Comparison of ENCODE assay signal across 8 cellular contexts in genomic region chr19:6362024-6362344, GRCh38. TPM values are rescaled to one million over a fixed set of nuclear protein-coding genes. Genes with fewer than 3 reads are reported as not detected.
A peak's percentile ranks its signal among the peaks of the same experiment; 100 is the strongest.
DNase-seq lines count a peak whose midpoint lies in the region; ATAC-seq and TF ChIP-seq lines count a peak whose summit lies in the region.

No MANE protein-coding gene starts in this region.

- H3K9me3 ChIP-seq in liver (ENCODE audit: control insufficient read depth in 4 of 4, low read length in 3 of 4): no peaks in the 10 kb centered on the region
- H3K9me3 ChIP-seq in transverse colon: no peaks in the 10 kb centered on the region

- peak overlapping the region; percentile 95 for H3K4me3 Mint-ChIP-seq in activated naive CD4-positive, alpha-beta T cell treated with anti-CD3 and anti-CD28 coated beads, Interleukin-2, amount 10 ng/mL, durations not matched to agents 7 days and 5 days

- TF ChIP-seq CTCF in liver (IDR thresholded peaks at IDR 0.05; ENCODE audit: low read depth, low read length, missing input control) (no peak), transverse colon (IDR thresholded peaks at IDR 0.05) (no peak)

- intact Hi-C loops in transverse colon (cut with DNase I; ENCODE audit: low total_unique reads): no loop called here

- H3K9ac ChIP-seq in liver (ENCODE audit: low read depth in 1 of 2, low read length in 2 of 2): peak overlapping the region; percentile 28 to 76

- TF ChIP-seq POLR2A in transverse colon (IDR thresholded peaks at IDR 0.05): no peak

- H3K9me3 Mint-ChIP-seq in activated naive CD4-positive, alpha-beta T cell treated with anti-CD3 and anti-CD28 coated beads, Interleukin-2, amount 10 ng/mL, durations not matched to agents 7 days and 5 days: no peaks in the 10 kb centered on the region

- H3K4me1 ChIP-seq in liver (ENCODE audit: control insufficient read depth in 4 of 4, insufficient read depth in 4 of 4, low read length in 3 of 4): peaks cover 0 to 11% (median 5%) of the 10 kb centered on the region in 4 donors
- H3K4me1 ChIP-seq in transverse colon: peaks cover 5 to 16% (median 11%) of the 10 kb centered on the region in 4 donors

- no peak for TF ChIP-seq RAD21 in liver (IDR thresholded peaks at IDR 0.05)

- DNase-seq in activated naive CD4-positive, alpha-beta T cell treated with anti-CD3 and anti-CD28 coated beads, Interleukin-2, amount 10 ng/mL, durations not matched to agents 7 days and 5 days: no peak
- DNase-seq in activated naive CD4-positive, alpha-beta T cell treated with Interleukin-2 at 50 U/mL for 16 hours: no peak
- no peak for DNase-seq in transverse colon
- DNase-seq in T1000 (lab: John Stamatoyannopoulos, UW): no peak

- H3K27me3 Mint-ChIP-seq in activated naive CD4-positive, alpha-beta T cell treated with anti-CD3 and anti-CD28 coated beads, Interleukin-2, amount 10 ng/mL, durations not matched to agents 7 days and 5 days: no peaks in the 10 kb centered on the region

- in situ Hi-C loops in transverse colon (cut with MboI; ENCODE audit: low pct_ligation_motif_present in 1 of 4, low pct_unique_long_range_greater_than_20kb in 1 of 4, low sequenced_read_pairs in 3 of 4): no loop called here

- H3K27ac Mint-ChIP-seq in activated naive CD4-positive, alpha-beta T cell treated with anti-CD3 and anti-CD28 coated beads, Interleukin-2, amount 10 ng/mL, durations not matched to agents 7 days and 5 days: peak overlapping the region; percentile 99

- peaks cover 21% of the 10 kb centered on the region for H3K4me1 Mint-ChIP-seq in activated naive CD4-positive, alpha-beta T cell treated with anti-CD3 and anti-CD28 coated beads, Interleukin-2, amount 10 ng/mL, durations not matched to agents 7 days and 5 days

- CTCF ChIA-PET in activated naive CD4-positive, alpha-beta T cell treated with anti-CD3 and anti-CD28 coated beads, Interleukin-2, amount 10 ng/mL, durations not matched to agents 7 days and 5 days (lab: Charles Lee): no interaction called here

- peak overlapping the region; percentile 82 for H3K27ac ChIP-seq in angular gyrus (ENCODE audit: low read depth, low read length)
- peak overlapping the region; percentile 62 to 72 for H3K27ac ChIP-seq in liver (ENCODE audit: low read depth in 1 of 2, low read length in 2 of 2)
- peak overlapping the region; percentile 85 to 94 (median 93) for H3K27ac ChIP-seq in transverse colon

- ATAC-seq in HG03159 (IDR thresholded peaks at IDR 0.05; ENCODE audit: unreplicated experiment): no peak
- ATAC-seq in HG02870 (IDR thresholded peaks at IDR 0.05; ENCODE audit: unreplicated experiment): no peak

- peaks cover 27% of the 10 kb centered on the region for H3K36me3 Mint-ChIP-seq in activated naive CD4-positive, alpha-beta T cell treated with anti-CD3 and anti-CD28 coated beads, Interleukin-2, amount 10 ng/mL, durations not matched to agents 7 days and 5 days

- H3K4me3 ChIP-seq in liver (ENCODE audit: low read depth in 1 of 3, low read length in 3 of 3): peak overlapping the region; percentile 68 to 82 (median 81)
- peak overlapping the region; percentile 69 to 97 (median 95) for H3K4me3 ChIP-seq in transverse colon

- WGBS in liver: under 1% methylated on average over 7 of the region's 7 CpGs
- WGBS in transverse colon (ENCODE audit: low coverage in 1 of 2), 2 donors: 0% methylated on average over 7 of the region's 7 CpGs; no CpG with 5 or more reads in 1 of the 2 donors

- H3K36me3 ChIP-seq in liver (ENCODE audit: control insufficient read depth in 4 of 4, insufficient read depth in 3 of 4, low read depth in 1 of 4, low read length in 3 of 4) (peaks cover 8 to 15% (median 12%) of the 10 kb centered on the region in 4 donors), transverse colon (peaks cover 0 to 30% (median 13%) of the 10 kb centered on the region in 4 donors)

- no peaks in the 10 kb centered on the region for H3K27me3 ChIP-seq in liver (ENCODE audit: control insufficient read depth in 4 of 4, insufficient read depth in 4 of 4, low read length in 3 of 4)
- no peaks in the 10 kb centered on the region for H3K27me3 ChIP-seq in transverse colon

- TF ChIP-seq EP300 in transverse colon (IDR thresholded peaks at IDR 0.05; ENCODE audit: low read depth): no peak

TF ChIP-seq in liver, 16 proteins besides CTCF, POLR2A, EP300 and RAD21:
- no peak for TF ChIP-seq SP1 (IDR thresholded peaks at IDR 0.05)
- no peak for TF ChIP-seq TAF1 (conservative IDR thresholded peaks at IDR 0.05)
- TF ChIP-seq YY1 (IDR thresholded peaks at IDR 0.05): no peak

RNA-seq across cellular contexts. Expression of gene CLPP, which starts 0.7 kb away (rescaled TPM):
- total RNA-seq in liver: 10 to 100 TPM; 25.6 to 33.9 TPM
- 10 to 100 TPM; 54.6 to 78.0 TPM for polyA plus RNA-seq in liver
- 100 to 1,000 TPM in 2 of 4 donors, 10 to 100 TPM in 2; 37.2 to 138 (median 116) TPM for total RNA-seq in transverse colon

RNA-seq across cellular contexts. Expression of gene ALKBH7, which starts 10.6 kb away (rescaled TPM):
- 10 to 100 TPM; 29.9 to 35.5 TPM for total RNA-seq in liver
- polyA plus RNA-seq in liver: 10 to 100 TPM; 66.8 to 99.7 TPM
- 100 to 1,000 TPM; 135 to 188 (median 158) TPM for total RNA-seq in transverse colon

RNA-seq across cellular contexts. Expression of gene PSPN, which starts 13.7 kb away (rescaled TPM):
- total RNA-seq in liver (under 1 TPM; 0.61 to 0.75 TPM), transverse colon (1 to 10 TPM; 1.4 to 3.7 (median 1.8) TPM)
- under 1 TPM; 0.51 to 0.63 TPM for polyA plus RNA-seq in liver

RNA-seq across cellular contexts. Expression of gene ACER1, which starts 28.6 kb away (rescaled TPM):
- total RNA-seq in liver (not detected), transverse colon (1 to 10 TPM in 1 of 4 donors, not detected in 3; 9.2 TPM)
- polyA plus RNA-seq in liver: under 1 TPM in 1 of 2 donors, not detected in 1; 0.07 TPM

RNA-seq across cellular contexts. Expression of gene GTF2F1, which starts 31.0 kb away (rescaled TPM):
- total RNA-seq in liver: 10 to 100 TPM; 11.5 to 22.0 TPM
- polyA plus RNA-seq in liver: 10 to 100 TPM in 1 of 2 donors, 1 to 10 TPM in 1; 7.4 to 24.4 TPM
- total RNA-seq in transverse colon: 100 to 1,000 TPM in 1 of 4 donors, 10 to 100 TPM in 3; 42.2 to 166 (median 56.1) TPM
